In genomic region chr12:47370421-47370820, GRCh38 we compare ENCODE assay signal across 20 cellular contexts.
"Had no signal": no experiment of that assay in that cellular context is flagged by ENCODE, and none has a peak within 500 bp of the region (broad histone marks: within the 10 kb centered on the region; RNA-seq: fewer than 3 reads in every experiment).

No MANE protein-coding gene starts in this region.

- H3K9me3 ChIP-seq: colonic mucosa, mucosa of descending colon, stomach, suprapubic skin, tibial nerve had no signal

- H3K4me3 ChIP-seq: colonic mucosa, dorsolateral prefrontal cortex, heart left ventricle, mucosa of descending colon, stomach, suprapubic skin, tibial nerve had no signal

- H3K27me3 ChIP-seq: colonic mucosa, dorsolateral prefrontal cortex, heart left ventricle, stomach, suprapubic skin, tibial nerve had no signal

- DNase-seq: activated CD4-positive, alpha-beta T cell treated with anti-CD3 and anti-CD28 coated beads for 4 hours; activated CD4-positive, alpha-beta T cell treated with anti-CD3 and anti-CD28 coated beads, Interleukin-2, amount 50 U/mL, for 48 hours; activated CD4-positive, CD25-positive, alpha-beta regulatory T cell; activated CD8-positive, alpha-beta memory T cell treated with anti-CD3 and anti-CD28 coated beads, Interleukin-2, amount 50 U/mL, for 48 hours; activated naive CD4-positive, alpha-beta T cell treated with Interleukin-2 at 50 U/mL for 16 hours; activated naive CD8-positive, alpha-beta T cell treated with anti-CD3 and anti-CD28 coated beads for 36 hours; activated T-cell treated with anti-CD3 and anti-CD28 coated beads, Interleukin-2, amount 50 U/mL, for 48 hours; colonic mucosa; dorsolateral prefrontal cortex; effector memory CD8-positive, alpha-beta T cell; heart left ventricle; mesendoderm; mucosa of descending colon; nephron progenitor cell; nucleus accumbens; small intestine; stomach; T1000 had no signal

- H3K4me1 ChIP-seq: colonic mucosa, stomach, tibial nerve had no signal

- H3K27ac ChIP-seq: colonic mucosa, dorsolateral prefrontal cortex, heart left ventricle, stomach, suprapubic skin, tibial nerve had no signal

- H3K36me3 ChIP-seq: colonic mucosa, heart left ventricle, stomach, suprapubic skin, tibial nerve had no signal
